In genomic region chr9:137672907-137673791, GRCh38 we compare ENCODE assay signal across 8 cellular contexts. TPM values are rescaled to one million over a fixed set of nuclear protein-coding genes. Genes with fewer than 3 reads are reported as not detected.
DNase-seq lines count a peak whose midpoint lies in the region; ATAC-seq, FAIRE-seq and TF ChIP-seq lines count a peak whose summit lies in the region.

No MANE protein-coding gene starts in this region.

- peak; percentile 83 for TF ChIP-seq RAD21 in Ishikawa (IDR thresholded peaks at IDR 0.05; ENCODE audit: low read depth)

- H3K9me3 ChIP-seq in DND-41 (ENCODE audit: insufficient read depth, low read length, severe bottlenecking): no peaks in the 10 kb centered on the region
- H3K9me3 ChIP-seq in Peyer's patch: no peaks in the 10 kb centered on the region
- no peaks in the 10 kb centered on the region for H3K9me3 ChIP-seq in ascending aorta
- H3K9me3 ChIP-seq in hepatocyte (ENCODE audit: low read depth): no peaks in the 10 kb centered on the region
- no peaks in the 10 kb centered on the region for H3K9me3 ChIP-seq in small intestine (ENCODE audit: control insufficient read depth, low read depth)

- no peaks in the 10 kb centered on the region for H3K27me3 ChIP-seq in DND-41 (ENCODE audit: insufficient read depth, low read length, poor library complexity)
- H3K27me3 ChIP-seq in Peyer's patch: no peaks in the 10 kb centered on the region
- H3K27me3 ChIP-seq in ascending aorta: no peaks in the 10 kb centered on the region
- H3K27me3 ChIP-seq in hepatocyte: no peaks in the 10 kb centered on the region
- H3K27me3 ChIP-seq in small intestine (ENCODE audit: control insufficient read depth in 2 of 2, insufficient read depth in 2 of 2, low read length in 2 of 2): no peaks in the 10 kb centered on the region

- 69% methylated on average over 13 of the region's 13 CpGs for WGBS in hepatocyte (ENCODE audit: low lambda C conversion rate, missing lambda C conversion rate)
- WGBS in small intestine, 3 donors: 46 to 58% (median 56%) methylated on average over 13 of the region's 13 CpGs

- H3K4me3 ChIP-seq in DND-41 (ENCODE audit: low read depth in 1 of 2, low read length in 2 of 2) (no peak overlapping the region), Peyer's patch (no peak overlapping the region), ascending aorta (no peak overlapping the region), hepatocyte (no peak overlapping the region), small intestine (ENCODE audit: low read depth in 1 of 2, low read length in 2 of 2) (no peak overlapping the region)

- ATAC-seq in DND-41 (ENCODE audit: insufficient read depth, low read depth): peak; percentile 80
- peak; percentile 62 for ATAC-seq in GM21367 (IDR thresholded peaks at IDR 0.05; ENCODE audit: unreplicated experiment)

- H3K36me3 ChIP-seq in DND-41 (ENCODE audit: insufficient read depth, low read length) (peaks cover 8% of the 10 kb centered on the region), Peyer's patch (peaks cover 0 to 5% (median 0%) of the 10 kb centered on the region in 3 donors), ascending aorta (peaks cover 0 to 5% of the 10 kb centered on the region in 2 donors), hepatocyte (replicated peaks; ENCODE audit: insufficient read depth, low read depth) (no peaks in the 10 kb centered on the region), small intestine (ENCODE audit: control insufficient read depth in 2 of 2, insufficient read depth in 2 of 2, low read length in 2 of 2) (peaks cover 0 to 5% of the 10 kb centered on the region in 2 donors)

- H3K4me2 ChIP-seq in DND-41 (ENCODE audit: insufficient read depth, low read length): no peak overlapping the region
- peak overlapping the region; percentile 71 for H3K4me2 ChIP-seq in hepatocyte

- DNase-seq in DND-41: peak; percentile 40
- peak in 2 of 3 donors; percentile 53 to 73 for DNase-seq in Peyer's patch
- peak in 1 of 2 donors; percentile 61 for DNase-seq in ascending aorta (ENCODE audit: low spot score in 2 of 2)
- DNase-seq in hepatocyte (ENCODE audit: low spot score): peak; percentile 85
- DNase-seq in small intestine: peak; percentile 68
- DNase-seq in NCI-H128 (lab: John Stamatoyannopoulos, UW; ENCODE audit: unreplicated experiment): no peak

- FAIRE-seq in small intestine (lab: Jason Lieb, UNC): no peak

- H3K27ac ChIP-seq in DND-41 (ENCODE audit: low read length): no peak overlapping the region
- peak overlapping the region in 1 of 4 donors; percentile 26 for H3K27ac ChIP-seq in Peyer's patch
- no peak overlapping the region for H3K27ac ChIP-seq in ascending aorta
- H3K27ac ChIP-seq in hepatocyte: peak overlapping the region; percentile 39
- no peak overlapping the region for H3K27ac ChIP-seq in small intestine (ENCODE audit: low read depth in 1 of 2, low read length in 1 of 2)

- peak; percentile 85 for TF ChIP-seq CTCF in DND-41 (IDR thresholded peaks at IDR 0.05; ENCODE audit: borderline replicate concordance, extremely low read depth, low read length, poor library complexity, severe bottlenecking)
- peak; percentile 80 to 88 (median 84) for TF ChIP-seq CTCF in Peyer's patch (IDR thresholded peaks at IDR 0.05)
- peak; percentile 64 to 85 (median 82) for TF ChIP-seq CTCF in ascending aorta (IDR thresholded peaks at IDR 0.05)
- TF ChIP-seq CTCF in hepatocyte (IDR thresholded peaks at IDR 0.05; ENCODE audit: poor library complexity): peak; percentile 79

- H4K20me1 ChIP-seq in DND-41 (ENCODE audit: insufficient read depth, low read length) (peaks cover 74% of the 10 kb centered on the region), hepatocyte (ENCODE audit: insufficient read depth, poor library complexity, severe bottlenecking) (peaks cover 59% of the 10 kb centered on the region)

- TF ChIP-seq POLR2A in Peyer's patch (IDR thresholded peaks at IDR 0.05): no peak

- no peak for TF ChIP-seq EP300 in Ishikawa (IDR thresholded peaks at IDR 0.05; ENCODE audit: borderline replicate concordance)

- no peaks in the 10 kb centered on the region for H3K9me2 ChIP-seq in hepatocyte (replicated peaks; ENCODE audit: insufficient read depth)

- H3K79me2 ChIP-seq in DND-41 (ENCODE audit: insufficient read depth, low read length) (peaks cover 88% of the 10 kb centered on the region), hepatocyte (peaks cover 85% of the 10 kb centered on the region)

- H3K9ac ChIP-seq in DND-41 (ENCODE audit: low read depth, low read length): no peak overlapping the region

- H2AFZ ChIP-seq in DND-41 (ENCODE audit: low read depth, low read length): no peak overlapping the region
- H2AFZ ChIP-seq in hepatocyte: no peak overlapping the region

- intact Hi-C loops in ascending aorta (cut with DNase I): loop anchor here (5.0 kb wide), 1 partner anchor 89 kb away; no protein-coding TSS in a partner anchor

- H3K4me1 ChIP-seq in DND-41 (ENCODE audit: insufficient read depth, low read length): 0 out of 2 replicates have a peak, but pooled peaks cover under 1% of the 10 kb centered on the region
- H3K4me1 ChIP-seq in Peyer's patch: peaks cover 0 to 39% (median 4%) of the 10 kb centered on the region in 4 donors
- peaks cover 4 to 6% of the 10 kb centered on the region in 2 donors for H3K4me1 ChIP-seq in ascending aorta
- peaks cover 33% of the 10 kb centered on the region for H3K4me1 ChIP-seq in hepatocyte (ENCODE audit: insufficient read depth)
- peaks cover 2 to 4% of the 10 kb centered on the region in 2 donors for H3K4me1 ChIP-seq in small intestine (ENCODE audit: control insufficient read depth in 2 of 2, insufficient read depth in 1 of 2, low read depth in 1 of 2, low read length in 1 of 2)

TF ChIP-seq in Ishikawa, 13 proteins besides CTCF, POLR2A, EP300 and RAD21:
- TF ChIP-seq, protein P1, sequence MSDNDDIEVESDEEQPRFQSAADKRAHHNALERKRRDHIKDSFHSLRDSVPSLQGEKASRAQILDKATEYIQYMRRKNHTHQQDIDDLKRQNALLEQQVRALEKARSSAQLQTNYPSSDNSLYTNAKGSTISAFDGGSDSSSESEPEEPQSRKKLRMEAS (IDR thresholded peaks at IDR 0.05): no peak
- TF ChIP-seq TEAD4 (IDR thresholded peaks at IDR 0.05): no peak
- no peak for TF ChIP-seq FOXM1 (IDR thresholded peaks at IDR 0.05; ENCODE audit: borderline replicate concordance, low read depth)
- no peak for TF ChIP-seq USF1 (IDR thresholded peaks at IDR 0.05)
- no peak for TF ChIP-seq CEBPB (IDR thresholded peaks at IDR 0.05)
- TF ChIP-seq, protein P2, sequence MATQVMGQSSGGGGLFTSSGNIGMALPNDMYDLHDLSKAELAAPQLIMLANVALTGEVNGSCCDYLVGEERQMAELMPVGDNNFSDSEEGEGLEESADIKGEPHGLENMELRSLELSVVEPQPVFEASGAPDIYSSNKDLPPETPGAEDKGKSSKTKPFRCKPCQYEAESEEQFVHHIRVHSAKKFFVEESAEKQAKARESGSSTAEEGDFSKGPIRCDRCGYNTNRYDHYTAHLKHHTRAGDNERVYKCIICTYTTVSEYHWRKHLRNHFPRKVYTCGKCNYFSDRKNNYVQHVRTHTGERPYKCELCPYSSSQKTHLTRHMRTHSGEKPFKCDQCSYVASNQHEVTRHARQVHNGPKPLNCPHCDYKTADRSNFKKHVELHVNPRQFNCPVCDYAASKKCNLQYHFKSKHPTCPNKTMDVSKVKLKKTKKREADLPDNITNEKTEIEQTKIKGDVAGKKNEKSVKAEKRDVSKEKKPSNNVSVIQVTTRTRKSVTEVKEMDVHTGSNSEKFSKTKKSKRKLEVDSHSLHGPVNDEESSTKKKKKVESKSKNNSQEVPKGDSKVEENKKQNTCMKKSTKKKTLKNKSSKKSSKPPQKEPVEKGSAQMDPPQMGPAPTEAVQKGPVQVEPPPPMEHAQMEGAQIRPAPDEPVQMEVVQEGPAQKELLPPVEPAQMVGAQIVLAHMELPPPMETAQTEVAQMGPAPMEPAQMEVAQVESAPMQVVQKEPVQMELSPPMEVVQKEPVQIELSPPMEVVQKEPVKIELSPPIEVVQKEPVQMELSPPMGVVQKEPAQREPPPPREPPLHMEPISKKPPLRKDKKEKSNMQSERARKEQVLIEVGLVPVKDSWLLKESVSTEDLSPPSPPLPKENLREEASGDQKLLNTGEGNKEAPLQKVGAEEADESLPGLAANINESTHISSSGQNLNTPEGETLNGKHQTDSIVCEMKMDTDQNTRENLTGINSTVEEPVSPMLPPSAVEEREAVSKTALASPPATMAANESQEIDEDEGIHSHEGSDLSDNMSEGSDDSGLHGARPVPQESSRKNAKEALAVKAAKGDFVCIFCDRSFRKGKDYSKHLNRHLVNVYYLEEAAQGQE (IDR thresholded peaks at IDR 0.05; ENCODE audit: low read depth): no peak
- TF ChIP-seq CREB1 (IDR thresholded peaks at IDR 0.05; ENCODE audit: low read depth): no peak
- TF ChIP-seq ZBTB7A (IDR thresholded peaks at IDR 0.05; ENCODE audit: low read depth): no peak
- no peak for TF ChIP-seq NFIC (IDR thresholded peaks at IDR 0.05)
- TF ChIP-seq TAF1 (IDR thresholded peaks at IDR 0.05; ENCODE audit: low read depth): no peak
- no peak for TF ChIP-seq TCF12 (IDR thresholded peaks at IDR 0.05; ENCODE audit: low read depth)
- TF ChIP-seq YY1 (IDR thresholded peaks at IDR 0.05; ENCODE audit: low read depth): no peak
- TF ChIP-seq EGR1 (IDR thresholded peaks at IDR 0.05): no peak

RNA-seq across cellular contexts. Expression of gene EHMT1, which starts 54.3 kb away (rescaled TPM):
- total RNA-seq in Peyer's patch (100 to 1,000 TPM in 3 of 4 donors, 10 to 100 TPM in 1; 77.2 to 300 (median 161) TPM), ascending aorta (49.9 TPM), hepatocyte (40.6 and 46.0 TPM in 2 replicates)
- polyA plus RNA-seq in hepatocyte (47.0 and 47.7 TPM in 2 replicates), small intestine (10 to 100 TPM; 37.0 to 53.9 (median 41.1) TPM)
